In genomic region chr1:76766381-76766780, GRCh38 we compare ENCODE assay signal across 7 cellular contexts.
"Had no signal": no experiment of that assay in that cellular context is flagged by ENCODE, and none has a peak within 500 bp of the region (broad histone marks: within the 10 kb centered on the region; RNA-seq: fewer than 3 reads in every experiment).

No MANE protein-coding gene starts in this region.

- FAIRE-seq: H54, HTR-8/SVneo, K562 had no signal

- H3K9me3 Mint-ChIP-seq: H9 had no signal

- H3K4me3 ChIP-seq: K562 had no signal

- DNase-seq: GOT3, H9, HCEC 1CT, IMR-90 had no signal

- ATAC-seq: K562 had no signal

- H3K27ac Mint-ChIP-seq: H9 had no signal

- H3K4me3 Mint-ChIP-seq: H9 had no signal
